Comparison of ENCODE assay signal across 1 cellular context in genomic region chr11:112086422-112087191, GRCh38.
TF ChIP-seq lines count a peak whose summit lies in the region.

TSS of gene SDHD (plus strand) at chr11:112086873. CDS start at chr11:112086908, 35 bp downstream.
TSS of gene TIMM8B (minus strand) at chr11:112086756. CDS start at chr11:112086723, 33 bp downstream.

TF ChIP-seq in HCT116, 20 proteins besides CTCF, POLR2A, EP300 and RAD21 (continued from another document):
- TF ChIP-seq ZBTB33 (IDR thresholded peaks at IDR 0.05; ENCODE audit: extremely low read depth, insufficient replicate concordance, low read length) (peak; percentile 19), EZH2 (IDR thresholded peaks at IDR 0.05) (no peak), ZFX (IDR thresholded peaks at IDR 0.05) (no peak), EGR1 (IDR thresholded peaks at IDR 0.05; ENCODE audit: low read depth) (peak; percentile 80), ATF3 (IDR thresholded peaks at IDR 0.05) (no peak)
